In the genomic region with DNA sequence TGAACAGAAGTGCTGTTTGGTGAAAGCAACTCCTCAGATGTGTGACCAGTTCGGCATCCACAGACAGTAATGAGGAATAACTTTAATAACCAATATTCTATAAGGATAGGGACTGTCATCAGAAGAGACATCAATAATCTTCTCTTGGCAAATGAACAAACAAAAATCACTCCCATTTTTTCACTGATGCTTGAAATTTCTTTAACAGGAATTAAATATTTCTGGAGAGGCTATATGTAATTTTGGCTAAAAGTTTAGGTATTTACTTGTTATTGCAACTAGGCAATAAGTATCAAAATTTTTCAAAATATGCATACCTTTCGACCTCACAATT, we compare ENCODE assay signal across 20 cellular contexts.
"Had no signal": no experiment of that assay in that cellular context is flagged by ENCODE, and none has a peak within 500 bp of the region (broad histone marks: within the 10 kb centered on the region; RNA-seq: fewer than 3 reads in every experiment).

No MANE protein-coding gene starts in this region.

- H3K4me3 ChIP-seq: lung, pancreas, psoas muscle, upper lobe of right lung had no signal

- H3K27me3 Mint-ChIP-seq: activated B cell treated with CpG ODN at 0.5 μM for 24 hours had no signal

- H3K36me3 Mint-ChIP-seq: activated naive CD8-positive, alpha-beta T cell treated with anti-CD3 and anti-CD28 coated beads for 36 hours; naive thymus-derived CD8-positive, alpha-beta T cell had no signal

- ATAC-seq: activated CD4-positive, alpha-beta T cell treated with anti-CD3 and anti-CD28 coated beads for 36 hours; activated T-cell treated with anti-CD3 and anti-CD28 coated beads, Interleukin-2, amount 50 U/mL, for 4 hours; naive thymus-derived CD8-positive, alpha-beta T cell; pancreas; upper lobe of right lung had no signal

- H3K27ac ChIP-seq: pancreas, psoas muscle, upper lobe of right lung had no signal

- H3K27me3 ChIP-seq: pancreas, upper lobe of right lung had no signal

- H3K9me3 Mint-ChIP-seq: activated B cell treated with CpG ODN at 0.5 μM for 24 hours; activated naive CD8-positive, alpha-beta T cell treated with anti-CD3 and anti-CD28 coated beads for 36 hours; activated T-cell treated with anti-CD3 and anti-CD28 coated beads, Interleukin-2, amount 50 U/mL, for 4 hours; activated T-helper 2 cell treated with anti-CD3 and anti-CD28 coated beads, Interferon-gamma antibody, Interleukin-2, Interleukin-4, amounts not matched to agents 10 μg/mL and 5 μg/mL and 100 μg/mL, durations not matched to agents 14 hours and 24 hours and 36 hours had no signal

- H3K27ac Mint-ChIP-seq: activated B cell treated with CpG ODN at 0.5 μM for 24 hours; activated CD4-positive, alpha-beta T cell treated with anti-CD3 and anti-CD28 coated beads for 36 hours; activated naive CD8-positive, alpha-beta T cell treated with anti-CD3 and anti-CD28 coated beads for 36 hours; activated T-helper 2 cell treated with anti-CD3 and anti-CD28 coated beads, Interferon-gamma antibody, Interleukin-2, Interleukin-4, amounts not matched to agents 10 μg/mL and 5 μg/mL and 100 μg/mL, durations not matched to agents 14 hours and 24 hours and 36 hours; naive thymus-derived CD8-positive, alpha-beta T cell had no signal

- H3K4me1 ChIP-seq: pancreas, upper lobe of right lung had no signal

- H3K4me1 Mint-ChIP-seq: activated B cell treated with CpG ODN at 0.5 μM for 24 hours; activated CD4-positive, alpha-beta T cell treated with anti-CD3 and anti-CD28 coated beads for 36 hours had no signal

- DNase-seq: activated B cell treated with CpG ODN at 0.5 μM for 24 hours; activated CD4-positive, alpha-beta T cell treated with anti-CD3 and anti-CD28 coated beads for 36 hours; activated CD4-positive, alpha-beta T cell treated with anti-CD3 and anti-CD28 coated beads, Interleukin-2, amount 50 U/mL, for 48 hours; activated CD8-positive, alpha-beta memory T cell treated with anti-CD3 and anti-CD28 coated beads, Interleukin-2, amount 50 U/mL, for 48 hours; activated naive CD4-positive, alpha-beta T cell; activated naive CD8-positive, alpha-beta T cell treated with anti-CD3 and anti-CD28 coated beads for 36 hours; activated T-cell treated with anti-CD3 and anti-CD28 coated beads, Interleukin-2, amount 50 U/mL, for 4 hours; cerebellar nuclear complex; cortex of kidney; kidney; naive thymus-derived CD8-positive, alpha-beta T cell; pancreas; psoas muscle; right cardiac atrium; stimulated activated CD4-positive, alpha-beta T cell treated with anti-CD3 and anti-CD28 coated beads, Interleukin-4, amount 100 ng/mL, for 24 hours; stimulated activated naive CD4-positive, alpha-beta T cell treated with Interleukin-2 at 50 U/mL for 16 hours; T1000; upper lobe of right lung had no signal

- H3K9me3 ChIP-seq: pancreas, psoas muscle, upper lobe of right lung had no signal

- H3K4me3 Mint-ChIP-seq: activated B cell treated with CpG ODN at 0.5 μM for 24 hours; activated CD4-positive, alpha-beta T cell treated with anti-CD3 and anti-CD28 coated beads for 36 hours; activated naive CD8-positive, alpha-beta T cell treated with anti-CD3 and anti-CD28 coated beads for 36 hours; activated T-cell treated with anti-CD3 and anti-CD28 coated beads, Interleukin-2, amount 50 U/mL, for 4 hours; naive thymus-derived CD8-positive, alpha-beta T cell had no signal

- H3K36me3 ChIP-seq: pancreas, upper lobe of right lung had no signal
